Comparison of ENCODE assay signal across 1 cellular context in the genomic region with DNA sequence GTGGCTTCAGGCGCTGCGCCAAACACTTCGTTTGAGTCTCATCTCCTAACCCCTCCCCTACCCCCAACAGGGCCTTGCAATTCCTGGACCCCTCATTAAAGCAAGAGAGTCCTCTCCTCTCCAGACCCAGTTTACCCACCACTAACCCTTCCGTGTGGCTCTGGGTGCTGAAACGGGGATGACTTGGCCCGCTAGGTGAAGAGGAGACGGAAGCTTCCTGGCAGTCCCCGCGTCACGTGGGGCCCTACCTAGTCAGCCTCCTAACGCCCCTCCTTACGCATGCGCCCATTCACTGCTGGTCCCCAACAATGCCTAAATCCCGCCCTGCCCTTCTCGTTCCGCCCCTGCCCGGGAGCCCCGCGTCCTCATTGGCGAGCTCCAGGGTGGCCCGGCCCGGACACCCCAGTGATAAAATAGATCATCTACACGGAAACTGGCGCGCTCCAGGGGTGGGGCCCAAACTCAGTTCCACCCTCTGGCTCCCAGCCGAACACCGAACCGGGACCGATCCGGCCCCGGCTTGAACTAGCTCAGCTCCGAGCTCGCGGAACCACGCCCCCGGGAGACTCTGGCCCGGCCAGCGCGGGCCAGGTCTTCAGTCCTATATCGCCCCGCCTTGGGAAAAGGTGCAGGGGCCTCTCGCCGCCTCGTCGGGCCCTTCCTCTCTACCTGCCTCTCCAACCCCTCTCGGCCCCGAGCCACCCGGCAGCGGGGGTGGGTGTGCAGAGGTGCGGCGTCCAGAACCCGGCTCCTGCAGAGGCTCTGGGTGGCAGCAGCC.
TF ChIP-seq lines count a peak whose summit lies in the region.

A gene with protein sequence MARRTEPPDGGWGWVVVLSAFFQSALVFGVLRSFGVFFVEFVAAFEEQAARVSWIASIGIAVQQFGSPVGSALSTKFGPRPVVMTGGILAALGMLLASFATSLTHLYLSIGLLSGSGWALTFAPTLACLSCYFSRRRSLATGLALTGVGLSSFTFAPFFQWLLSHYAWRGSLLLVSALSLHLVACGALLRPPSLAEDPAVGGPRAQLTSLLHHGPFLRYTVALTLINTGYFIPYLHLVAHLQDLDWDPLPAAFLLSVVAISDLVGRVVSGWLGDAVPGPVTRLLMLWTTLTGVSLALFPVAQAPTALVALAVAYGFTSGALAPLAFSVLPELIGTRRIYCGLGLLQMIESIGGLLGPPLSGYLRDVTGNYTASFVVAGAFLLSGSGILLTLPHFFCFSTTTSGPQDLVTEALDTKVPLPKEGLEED (plus strand): TSS at position 425 of the 778 bp plus-strand sequence. CDS start 368 bp downstream, outside the sequence.

TF ChIP-seq in GM12878, 131 proteins besides CTCF, POLR2A, EP300 and RAD21 (continued from another document and continues in another):
- TF ChIP-seq, protein P1, sequence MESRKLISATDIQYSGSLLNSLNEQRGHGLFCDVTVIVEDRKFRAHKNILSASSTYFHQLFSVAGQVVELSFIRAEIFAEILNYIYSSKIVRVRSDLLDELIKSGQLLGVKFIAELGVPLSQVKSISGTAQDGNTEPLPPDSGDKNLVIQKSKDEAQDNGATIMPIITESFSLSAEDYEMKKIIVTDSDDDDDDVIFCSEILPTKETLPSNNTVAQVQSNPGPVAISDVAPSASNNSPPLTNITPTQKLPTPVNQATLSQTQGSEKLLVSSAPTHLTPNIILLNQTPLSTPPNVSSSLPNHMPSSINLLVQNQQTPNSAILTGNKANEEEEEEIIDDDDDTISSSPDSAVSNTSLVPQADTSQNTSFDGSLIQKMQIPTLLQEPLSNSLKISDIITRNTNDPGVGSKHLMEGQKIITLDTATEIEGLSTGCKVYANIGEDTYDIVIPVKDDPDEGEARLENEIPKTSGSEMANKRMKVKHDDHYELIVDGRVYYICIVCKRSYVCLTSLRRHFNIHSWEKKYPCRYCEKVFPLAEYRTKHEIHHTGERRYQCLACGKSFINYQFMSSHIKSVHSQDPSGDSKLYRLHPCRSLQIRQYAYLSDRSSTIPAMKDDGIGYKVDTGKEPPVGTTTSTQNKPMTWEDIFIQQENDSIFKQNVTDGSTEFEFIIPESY (IDR thresholded peaks at IDR 0.05) = no peak
- no peak for TF ChIP-seq MTA3 (IDR thresholded peaks at IDR 0.05; ENCODE audit: borderline replicate concordance, low read length)
- TF ChIP-seq SUZ12 (IDR thresholded peaks at IDR 0.05; ENCODE audit: unreplicated experiment) = no peak
- TF ChIP-seq, protein P2, sequence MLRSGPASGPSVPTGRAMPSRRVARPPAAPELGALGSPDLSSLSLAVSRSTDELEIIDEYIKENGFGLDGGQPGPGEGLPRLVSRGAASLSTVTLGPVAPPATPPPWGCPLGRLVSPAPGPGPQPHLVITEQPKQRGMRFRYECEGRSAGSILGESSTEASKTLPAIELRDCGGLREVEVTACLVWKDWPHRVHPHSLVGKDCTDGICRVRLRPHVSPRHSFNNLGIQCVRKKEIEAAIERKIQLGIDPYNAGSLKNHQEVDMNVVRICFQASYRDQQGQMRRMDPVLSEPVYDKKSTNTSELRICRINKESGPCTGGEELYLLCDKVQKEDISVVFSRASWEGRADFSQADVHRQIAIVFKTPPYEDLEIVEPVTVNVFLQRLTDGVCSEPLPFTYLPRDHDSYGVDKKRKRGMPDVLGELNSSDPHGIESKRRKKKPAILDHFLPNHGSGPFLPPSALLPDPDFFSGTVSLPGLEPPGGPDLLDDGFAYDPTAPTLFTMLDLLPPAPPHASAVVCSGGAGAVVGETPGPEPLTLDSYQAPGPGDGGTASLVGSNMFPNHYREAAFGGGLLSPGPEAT (IDR thresholded peaks at IDR 0.05; ENCODE audit: low read depth) = peak; percentile 69
- peak; percentile 42; the same call in 1 of the 2 replicates for TF ChIP-seq CHD2 (IDR thresholded peaks at IDR 0.05; ENCODE audit: borderline replicate concordance, low read depth, low read length)
- no peak; the same call in none of the 2 replicates for TF ChIP-seq ATF7 (IDR thresholded peaks at IDR 0.05; ENCODE audit: low read depth)
- TF ChIP-seq SPI1 (IDR thresholded peaks at IDR 0.05; ENCODE audit: borderline replicate concordance, insufficient read depth, low read depth, low read length) = no peak
- no peak for TF ChIP-seq STAT1 (conservative IDR thresholded peaks at IDR 0.05)
- TF ChIP-seq, protein P3, sequence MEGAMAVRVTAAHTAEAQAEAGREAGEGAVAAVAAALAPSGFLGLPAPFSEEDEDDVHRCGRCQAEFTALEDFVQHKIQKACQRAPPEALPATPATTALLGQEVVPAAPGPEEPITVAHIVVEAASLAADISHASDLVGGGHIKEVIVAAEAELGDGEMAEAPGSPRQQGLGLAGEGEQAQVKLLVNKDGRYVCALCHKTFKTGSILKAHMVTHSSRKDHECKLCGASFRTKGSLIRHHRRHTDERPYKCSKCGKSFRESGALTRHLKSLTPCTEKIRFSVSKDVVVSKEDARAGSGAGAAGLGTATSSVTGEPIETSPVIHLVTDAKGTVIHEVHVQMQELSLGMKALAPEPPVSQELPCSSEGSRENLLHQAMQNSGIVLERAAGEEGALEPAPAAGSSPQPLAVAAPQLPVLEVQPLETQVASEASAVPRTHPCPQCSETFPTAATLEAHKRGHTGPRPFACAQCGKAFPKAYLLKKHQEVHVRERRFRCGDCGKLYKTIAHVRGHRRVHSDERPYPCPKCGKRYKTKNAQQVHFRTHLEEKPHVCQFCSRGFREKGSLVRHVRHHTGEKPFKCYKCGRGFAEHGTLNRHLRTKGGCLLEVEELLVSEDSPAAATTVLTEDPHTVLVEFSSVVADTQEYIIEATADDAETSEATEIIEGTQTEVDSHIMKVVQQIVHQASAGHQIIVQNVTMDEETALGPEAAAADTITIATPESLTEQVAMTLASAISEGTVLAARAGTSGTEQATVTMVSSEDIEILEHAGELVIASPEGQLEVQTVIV (IDR thresholded peaks at IDR 0.05; ENCODE audit: borderline replicate concordance, partially characterized antibody) = peak; percentile 34
- TF ChIP-seq BHLHE40 (IDR thresholded peaks at IDR 0.05; ENCODE audit: borderline replicate concordance in 1 of 2, low read depth in 2 of 2, low read length in 1 of 2) = peak; percentile 71 to 83
- peak; percentile 96 for TF ChIP-seq SMAD5 (IDR thresholded peaks at IDR 0.05; ENCODE audit: low read depth)
- TF ChIP-seq, protein P4, sequence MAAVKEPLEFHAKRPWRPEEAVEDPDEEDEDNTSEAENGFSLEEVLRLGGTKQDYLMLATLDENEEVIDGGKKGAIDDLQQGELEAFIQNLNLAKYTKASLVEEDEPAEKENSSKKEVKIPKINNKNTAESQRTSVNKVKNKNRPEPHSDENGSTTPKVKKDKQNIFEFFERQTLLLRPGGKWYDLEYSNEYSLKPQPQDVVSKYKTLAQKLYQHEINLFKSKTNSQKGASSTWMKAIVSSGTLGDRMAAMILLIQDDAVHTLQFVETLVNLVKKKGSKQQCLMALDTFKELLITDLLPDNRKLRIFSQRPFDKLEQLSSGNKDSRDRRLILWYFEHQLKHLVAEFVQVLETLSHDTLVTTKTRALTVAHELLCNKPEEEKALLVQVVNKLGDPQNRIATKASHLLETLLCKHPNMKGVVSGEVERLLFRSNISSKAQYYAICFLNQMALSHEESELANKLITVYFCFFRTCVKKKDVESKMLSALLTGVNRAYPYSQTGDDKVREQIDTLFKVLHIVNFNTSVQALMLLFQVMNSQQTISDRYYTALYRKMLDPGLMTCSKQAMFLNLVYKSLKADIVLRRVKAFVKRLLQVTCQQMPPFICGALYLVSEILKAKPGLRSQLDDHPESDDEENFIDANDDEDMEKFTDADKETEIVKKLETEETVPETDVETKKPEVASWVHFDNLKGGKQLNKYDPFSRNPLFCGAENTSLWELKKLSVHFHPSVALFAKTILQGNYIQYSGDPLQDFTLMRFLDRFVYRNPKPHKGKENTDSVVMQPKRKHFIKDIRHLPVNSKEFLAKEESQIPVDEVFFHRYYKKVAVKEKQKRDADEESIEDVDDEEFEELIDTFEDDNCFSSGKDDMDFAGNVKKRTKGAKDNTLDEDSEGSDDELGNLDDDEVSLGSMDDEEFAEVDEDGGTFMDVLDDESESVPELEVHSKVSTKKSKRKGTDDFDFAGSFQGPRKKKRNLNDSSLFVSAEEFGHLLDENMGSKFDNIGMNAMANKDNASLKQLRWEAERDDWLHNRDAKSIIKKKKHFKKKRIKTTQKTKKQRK (IDR thresholded peaks at IDR 0.05; ENCODE audit: low read depth, low read length) = no peak
- TF ChIP-seq MXI1 (IDR thresholded peaks at IDR 0.05; ENCODE audit: low read depth, low read length) = no peak; the same call in 1 of the 2 replicates
- TF ChIP-seq RFX5 (IDR thresholded peaks at IDR 0.05; ENCODE audit: low read depth, low read length) = no peak; the same call in none of the 2 replicates
- TF ChIP-seq SMAD1 (IDR thresholded peaks at IDR 0.05; ENCODE audit: low read depth, partially characterized antibody) = peak; percentile 77
- TF ChIP-seq ZNF622 (IDR thresholded peaks at IDR 0.05) = no peak
- TF ChIP-seq NFYA (IDR thresholded peaks at IDR 0.05; ENCODE audit: borderline replicate concordance, low read depth, low read length) = no peak
- no peak for TF ChIP-seq BRCA1 (IDR thresholded peaks at IDR 0.05; ENCODE audit: low read depth, low read length)
- no peak for TF ChIP-seq ASH2L (IDR thresholded peaks at IDR 0.05; ENCODE audit: borderline replicate concordance, low read depth)
- no peak for TF ChIP-seq ZNF207 (IDR thresholded peaks at IDR 0.05; ENCODE audit: borderline replicate concordance)
- no peak for TF ChIP-seq MEF2B (IDR thresholded peaks at IDR 0.05; ENCODE audit: partially characterized antibody, poor library complexity, severe bottlenecking)
- TF ChIP-seq SP1 (IDR thresholded peaks at IDR 0.05; ENCODE audit: low read depth, low read length) = peak; percentile 49
- TF ChIP-seq GATAD2B (conservative IDR thresholded peaks at IDR 0.05; ENCODE audit: low read depth) = peak; percentile 23; the same call in 1 of the 2 replicates
- peak; percentile 85; the same call in 1 of the 2 replicates for TF ChIP-seq NBN (IDR thresholded peaks at IDR 0.05)
- no peak; the same call in 1 of the 2 replicates for TF ChIP-seq HCFC1 (IDR thresholded peaks at IDR 0.05; ENCODE audit: low read length)
- peak; percentile 95 for TF ChIP-seq PML (IDR thresholded peaks at IDR 0.05; ENCODE audit: low read length)
- no peak; a peak in 1 of 3 replicates for TF ChIP-seq EGR1 (IDR thresholded peaks at IDR 0.05; ENCODE audit: borderline replicate concordance in 1 of 2, low read depth in 2 of 2, low read length in 2 of 2)
- peak; percentile 49; the same call in 1 of the 2 replicates for TF ChIP-seq SMARCA5 (IDR thresholded peaks at IDR 0.05)
- no peak for TF ChIP-seq EZH2 (IDR thresholded peaks at IDR 0.05; ENCODE audit: borderline replicate concordance, control insufficient read depth, low read depth, low read length)
- TF ChIP-seq, protein P5, sequence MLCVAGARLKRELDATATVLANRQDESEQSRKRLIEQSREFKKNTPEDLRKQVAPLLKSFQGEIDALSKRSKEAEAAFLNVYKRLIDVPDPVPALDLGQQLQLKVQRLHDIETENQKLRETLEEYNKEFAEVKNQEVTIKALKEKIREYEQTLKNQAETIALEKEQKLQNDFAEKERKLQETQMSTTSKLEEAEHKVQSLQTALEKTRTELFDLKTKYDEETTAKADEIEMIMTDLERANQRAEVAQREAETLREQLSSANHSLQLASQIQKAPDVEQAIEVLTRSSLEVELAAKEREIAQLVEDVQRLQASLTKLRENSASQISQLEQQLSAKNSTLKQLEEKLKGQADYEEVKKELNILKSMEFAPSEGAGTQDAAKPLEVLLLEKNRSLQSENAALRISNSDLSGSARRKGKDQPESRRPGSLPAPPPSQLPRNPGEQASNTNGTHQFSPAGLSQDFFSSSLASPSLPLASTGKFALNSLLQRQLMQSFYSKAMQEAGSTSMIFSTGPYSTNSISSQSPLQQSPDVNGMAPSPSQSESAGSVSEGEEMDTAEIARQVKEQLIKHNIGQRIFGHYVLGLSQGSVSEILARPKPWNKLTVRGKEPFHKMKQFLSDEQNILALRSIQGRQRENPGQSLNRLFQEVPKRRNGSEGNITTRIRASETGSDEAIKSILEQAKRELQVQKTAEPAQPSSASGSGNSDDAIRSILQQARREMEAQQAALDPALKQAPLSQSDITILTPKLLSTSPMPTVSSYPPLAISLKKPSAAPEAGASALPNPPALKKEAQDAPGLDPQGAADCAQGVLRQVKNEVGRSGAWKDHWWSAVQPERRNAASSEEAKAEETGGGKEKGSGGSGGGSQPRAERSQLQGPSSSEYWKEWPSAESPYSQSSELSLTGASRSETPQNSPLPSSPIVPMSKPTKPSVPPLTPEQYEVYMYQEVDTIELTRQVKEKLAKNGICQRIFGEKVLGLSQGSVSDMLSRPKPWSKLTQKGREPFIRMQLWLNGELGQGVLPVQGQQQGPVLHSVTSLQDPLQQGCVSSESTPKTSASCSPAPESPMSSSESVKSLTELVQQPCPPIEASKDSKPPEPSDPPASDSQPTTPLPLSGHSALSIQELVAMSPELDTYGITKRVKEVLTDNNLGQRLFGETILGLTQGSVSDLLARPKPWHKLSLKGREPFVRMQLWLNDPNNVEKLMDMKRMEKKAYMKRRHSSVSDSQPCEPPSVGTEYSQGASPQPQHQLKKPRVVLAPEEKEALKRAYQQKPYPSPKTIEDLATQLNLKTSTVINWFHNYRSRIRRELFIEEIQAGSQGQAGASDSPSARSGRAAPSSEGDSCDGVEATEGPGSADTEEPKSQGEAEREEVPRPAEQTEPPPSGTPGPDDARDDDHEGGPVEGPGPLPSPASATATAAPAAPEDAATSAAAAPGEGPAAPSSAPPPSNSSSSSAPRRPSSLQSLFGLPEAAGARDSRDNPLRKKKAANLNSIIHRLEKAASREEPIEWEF (IDR thresholded peaks at IDR 0.05; ENCODE audit: insufficient replicate concordance, low read depth, low read length) = no peak
- no peak for TF ChIP-seq TCF7 (IDR thresholded peaks at IDR 0.05; ENCODE audit: borderline replicate concordance)
- no peak for TF ChIP-seq JUND (IDR thresholded peaks at IDR 0.05; ENCODE audit: low read depth, low read length)
- TF ChIP-seq RELA (IDR thresholded peaks at IDR 0.05; ENCODE audit: borderline replicate concordance, partially characterized antibody) = peak; percentile 88
- TF ChIP-seq, protein P6, sequence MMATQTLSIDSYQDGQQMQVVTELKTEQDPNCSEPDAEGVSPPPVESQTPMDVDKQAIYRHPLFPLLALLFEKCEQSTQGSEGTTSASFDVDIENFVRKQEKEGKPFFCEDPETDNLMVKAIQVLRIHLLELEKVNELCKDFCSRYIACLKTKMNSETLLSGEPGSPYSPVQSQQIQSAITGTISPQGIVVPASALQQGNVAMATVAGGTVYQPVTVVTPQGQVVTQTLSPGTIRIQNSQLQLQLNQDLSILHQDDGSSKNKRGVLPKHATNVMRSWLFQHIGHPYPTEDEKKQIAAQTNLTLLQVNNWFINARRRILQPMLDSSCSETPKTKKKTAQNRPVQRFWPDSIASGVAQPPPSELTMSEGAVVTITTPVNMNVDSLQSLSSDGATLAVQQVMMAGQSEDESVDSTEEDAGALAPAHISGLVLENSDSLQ (IDR thresholded peaks at IDR 0.05) = peak; percentile 45; the same call in 1 of the 2 replicates
- TF ChIP-seq ZNF274 (IDR thresholded peaks at IDR 0.05; ENCODE audit: insufficient read depth, insufficient read length) = no peak
- TF ChIP-seq, protein P7, sequence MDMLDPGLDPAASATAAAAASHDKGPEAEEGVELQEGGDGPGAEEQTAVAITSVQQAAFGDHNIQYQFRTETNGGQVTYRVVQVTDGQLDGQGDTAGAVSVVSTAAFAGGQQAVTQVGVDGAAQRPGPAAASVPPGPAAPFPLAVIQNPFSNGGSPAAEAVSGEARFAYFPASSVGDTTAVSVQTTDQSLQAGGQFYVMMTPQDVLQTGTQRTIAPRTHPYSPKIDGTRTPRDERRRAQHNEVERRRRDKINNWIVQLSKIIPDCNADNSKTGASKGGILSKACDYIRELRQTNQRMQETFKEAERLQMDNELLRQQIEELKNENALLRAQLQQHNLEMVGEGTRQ (IDR thresholded peaks at IDR 0.05; ENCODE audit: borderline replicate concordance, low read depth, low read length) = peak; percentile 97
- TF ChIP-seq MTA2 (IDR thresholded peaks at IDR 0.05; ENCODE audit: low read depth) = no peak; the same call in 1 of the 2 replicates
